16 cellular contexts compared by ENCODE assay signal in genomic region chr2:12613137-12613912, GRCh38.
DNase-seq lines count a peak whose midpoint lies in the region; ATAC-seq, FAIRE-seq and TF ChIP-seq lines count a peak whose summit lies in the region.
"Had no signal": no experiment of that assay in that cellular context is flagged by ENCODE, and none has a peak within 500 bp of the region (broad histone marks: within the 10 kb centered on the region; RNA-seq: fewer than 3 reads in every experiment).

No MANE protein-coding gene starts in this region.

- H3K27me3 Mint-ChIP-seq in naive B cell = peaks cover 0 to 5% (median 0%) of the 10 kb centered on the region in 3 donors
- H3K27me3 Mint-ChIP-seq: CD4-positive, CD25-positive, alpha-beta regulatory T cell had no signal

- no peaks in the 10 kb centered on the region for H3K9me3 ChIP-seq in Karpas-422 (ENCODE audit: low read length)
- no peaks in the 10 kb centered on the region for H3K9me3 ChIP-seq in GM12878 (replicated peaks; ENCODE audit: control insufficient read depth, insufficient read depth, low read length)
- H3K9me3 ChIP-seq in right lobe of liver = no peaks in the 10 kb centered on the region
- H3K9me3 ChIP-seq: Peyer's patch had no signal

- H3K27ac ChIP-seq in Karpas-422 (ENCODE audit: low read length) = no peak overlapping the region
- H3K27ac ChIP-seq in GM12878 (ENCODE audit: control insufficient read depth, insufficient read depth) = no peak overlapping the region
- no peak overlapping the region for H3K27ac ChIP-seq in right lobe of liver
- H3K27ac ChIP-seq: Peyer's patch had no signal

- TF ChIP-seq CTCF in GM12865 (IDR thresholded peaks at IDR 0.05; ENCODE audit: insufficient read depth, low read depth, low read length, missing control alignments) (no peak), GM12878 (IDR thresholded peaks at IDR 0.05 in 2 of 3, conservative IDR thresholded peaks at IDR 0.05 in 1 of 3; ENCODE audit: control insufficient read depth in 2 of 3, extremely low read depth in 1 of 3, insufficient read depth in 1 of 3, low read depth in 3 of 3, low read length in 3 of 3) (no peak), right lobe of liver (IDR thresholded peaks at IDR 0.05) (no peak)

- RAD21 ChIA-PET in GM12878 (lab: Charles Lee; ENCODE audit: unreplicated experiment) = interaction anchor here (1.2 to 2.0 kb wide), 3 partner anchors 10 to 613 kb away, joined by 3 to 6 read pairs (median 3); partner anchors contain the start of gene TRIB2

- peaks cover 0 to 10% of the 10 kb centered on the region in 2 donors for H3K36me3 Mint-ChIP-seq in naive B cell

- POLR2A ChIA-PET in GM12878 (lab: Charles Lee) = no interaction called here

- H3K36me3 ChIP-seq in Karpas-422 (ENCODE audit: insufficient read depth, low read length) (no peaks in the 10 kb centered on the region), GM12878 (ENCODE audit: control insufficient read depth in 2 of 2, insufficient read depth in 2 of 2, low read length in 1 of 2) (no peaks in the 10 kb centered on the region), right lobe of liver (no peaks in the 10 kb centered on the region)
- H3K36me3 ChIP-seq: Peyer's patch had no signal

- H4K20me1 ChIP-seq in Karpas-422 (ENCODE audit: insufficient read depth, low read depth, low read length) (no peaks in the 10 kb centered on the region), GM12878 (ENCODE audit: control insufficient read depth, insufficient read depth) (no peaks in the 10 kb centered on the region)

- peak; percentile 78 for ATAC-seq in GM12878
- peak; percentile 84 to 87 for ATAC-seq in naive B cell (ENCODE audit: low read depth in 2 of 2)
- no peak for ATAC-seq in right lobe of liver
- no peak for ATAC-seq in GM21367 (IDR thresholded peaks at IDR 0.05; ENCODE audit: unreplicated experiment)
- ATAC-seq: activated CD8-positive, alpha-beta T cell treated with anti-CD3 and anti-CD28 coated beads, Interleukin-2, amount 10 ng/mL, durations not matched to agents 7 days and 5 days had no signal

- H3K4me2 ChIP-seq in Karpas-422 (ENCODE audit: low read depth, low read length, poor library complexity, severe bottlenecking) (no peak overlapping the region), GM12878 (ENCODE audit: control insufficient read depth, insufficient read depth) (no peak overlapping the region)

- H3K4me3 ChIP-seq in GM12865 (ENCODE audit: low read depth, low read length) = no peak overlapping the region
- no peak overlapping the region for H3K4me3 ChIP-seq in Karpas-422 (ENCODE audit: low read length)
- no peak overlapping the region for H3K4me3 ChIP-seq in GM12878
- H3K4me3 ChIP-seq in right lobe of liver = no peak overlapping the region
- H3K4me3 ChIP-seq: Peyer's patch had no signal

- no peaks in the 10 kb centered on the region for H3K79me2 ChIP-seq in Karpas-422 (ENCODE audit: low read length)
- H3K79me2 ChIP-seq in GM12878 (ENCODE audit: control insufficient read depth, insufficient read depth, low read length) = no peaks in the 10 kb centered on the region

- H3K4me1 Mint-ChIP-seq in naive B cell = peaks cover 33 to 53% (median 41%) of the 10 kb centered on the region in 3 donors

- H2AFZ ChIP-seq in Karpas-422 (ENCODE audit: low read length) (no peak overlapping the region), GM12878 (ENCODE audit: control insufficient read depth, low read depth, low read length) (no peak overlapping the region)

- H3K9me2 ChIP-seq in Karpas-422 (replicated peaks; ENCODE audit: insufficient read depth, low read length) = no peaks in the 10 kb centered on the region

- H3K27me3 ChIP-seq in Karpas-422 (ENCODE audit: low read length) = no peaks in the 10 kb centered on the region
- H3K27me3 ChIP-seq in GM12878 (replicated peaks in 1 of 2; ENCODE audit: control insufficient read depth in 2 of 2, insufficient read depth in 2 of 2, low read length in 1 of 2) = no peaks in the 10 kb centered on the region
- no peaks in the 10 kb centered on the region for H3K27me3 ChIP-seq in right lobe of liver
- H3K27me3 ChIP-seq: Peyer's patch had no signal

- H3K27ac Mint-ChIP-seq in naive B cell = peak overlapping the region in 5 of 6 donors; percentile 86 to 98 (median 92)
- H3K27ac Mint-ChIP-seq: activated CD8-positive, alpha-beta T cell treated with anti-CD3 and anti-CD28 coated beads, Interleukin-2, amount 10 ng/mL, durations not matched to agents 7 days and 5 days; T-helper 2 cell treated with Interferon-gamma antibody and Interleukin-4, amounts not matched to agents 5 μg/mL and 100 μg/mL, for 36 hours had no signal

- no peak for TF ChIP-seq EP300 in GM12878 (IDR thresholded peaks at IDR 0.05; ENCODE audit: borderline replicate concordance in 1 of 2, control insufficient read depth in 1 of 2, low read depth in 2 of 2, low read length in 2 of 2)

- no peak for TF ChIP-seq POLR2A in GM12878 (IDR thresholded peaks at IDR 0.05; ENCODE audit: low read depth, low read length)
- no peak for TF ChIP-seq POLR2A in right lobe of liver (IDR thresholded peaks at IDR 0.05)
- TF ChIP-seq POLR2A in H54 (IDR thresholded peaks at IDR 0.05; ENCODE audit: low read depth, low read length) = no peak

- H3K4me1 ChIP-seq in Karpas-422 (ENCODE audit: low read length) (peaks cover 9% of the 10 kb centered on the region), GM12878 (ENCODE audit: control insufficient read depth, insufficient read depth, low read length) (no peaks in the 10 kb centered on the region), right lobe of liver (no peaks in the 10 kb centered on the region)
- H3K4me1 ChIP-seq: Peyer's patch had no signal

- in situ Hi-C loops in GM12878 (cut with MboI) = no loop called here

- FAIRE-seq in GM12878 (lab: Jason Lieb, UNC) (no peak), H54 (lab: Jason Lieb, UNC) (no peak)

- no peak overlapping the region for H3K9ac ChIP-seq in Karpas-422 (ENCODE audit: low read length)
- H3K9ac ChIP-seq in GM12878 (ENCODE audit: control insufficient read depth, insufficient read depth, low read length) = no peak overlapping the region

- TF ChIP-seq RAD21 in GM12878 (IDR thresholded peaks at IDR 0.05; ENCODE audit: insufficient read depth, low read depth, low read length) = no peak

- no TSS peak for BruUV-seq in GM12878 (replicated peaks; lab: Mats Ljungman, UMichigan)

- SMC1A ChIA-PET in GM12878 (lab: Charles Lee; ENCODE audit: uncharacterized antibody, unreplicated experiment) = interaction anchor here (0.5 to 1.6 kb wide), 9 partner anchors 11 to 749 kb away, joined by 3 to 5 read pairs (median 3); no protein-coding TSS in a partner anchor

- CTCF ChIA-PET in GM12878 (lab: Yijun Ruan, JAX) = interaction anchor here (0.8 to 1.2 kb wide), 2 partner anchors 27 to 103 kb away, joined by 3 read pairs; partner anchors contain the start of gene TRIB2

- peaks cover 0 to 7% (median 5%) of the 10 kb centered on the region in 7 donors for H3K9me3 Mint-ChIP-seq in naive B cell
- H3K9me3 Mint-ChIP-seq: T-helper 2 cell treated with Interferon-gamma antibody and Interleukin-4, amounts not matched to agents 5 μg/mL and 100 μg/mL, for 36 hours had no signal

- H3K4me3 Mint-ChIP-seq in naive B cell = peak overlapping the region in 7 of 8 donors; percentile 11 to 84 (median 74)
- H3K4me3 Mint-ChIP-seq: activated CD8-positive, alpha-beta T cell treated with anti-CD3 and anti-CD28 coated beads, Interleukin-2, amount 10 ng/mL, durations not matched to agents 7 days and 5 days; CD4-positive, CD25-positive, alpha-beta regulatory T cell; T-helper 2 cell treated with Interferon-gamma antibody and Interleukin-4, amounts not matched to agents 5 μg/mL and 100 μg/mL, for 36 hours had no signal

- intact Hi-C loops in GM12878 (cut with micrococcal nuclease; ENCODE audit: unreplicated experiment) (no loop called here), right lobe of liver (cut with DNase I) (no loop called here)

- peak; percentile 34 for DNase-seq in GM12865 (ENCODE audit: low read depth)
- peak; percentile 38 for DNase-seq in Karpas-422
- no peak for DNase-seq in GM12878 (ENCODE audit: low read depth, low spot score)
- DNase-seq in naive B cell = peak; percentile 20
- no peak for DNase-seq in right lobe of liver
- DNase-seq in NCI-H2081 (lab: John Stamatoyannopoulos, UW) = no peak
- DNase-seq in H54 (ENCODE audit: insufficient read length, low spot score) = no peak
- DNase-seq: activated CD8-positive, alpha-beta T cell treated with anti-CD3 and anti-CD28 coated beads, Interleukin-2, amount 10 ng/mL, durations not matched to agents 7 days and 5 days; activated naive CD4-positive, alpha-beta T cell; CD4-positive, CD25-positive, alpha-beta regulatory T cell; cerebellar nuclear complex; NCI-H2029; Peyer's patch; substantia nigra had no signal

- WGBS in GM12878 (ENCODE audit: insufficient coverage, insufficient replicate concordance, low lambda C conversion rate, missing lambda C conversion rate) = 50% methylated on average over 8 of the region's 8 CpGs
- WGBS in right lobe of liver (ENCODE audit: insufficient coverage, low coverage, low lambda C conversion rate, missing lambda C conversion rate) = 63% methylated on average over 7 of the region's 8 CpGs

TF ChIP-seq in GM12878, 131 proteins besides CTCF, POLR2A, EP300 and RAD21 (continues in another document):
- TF ChIP-seq HDAC6 (IDR thresholded peaks at IDR 0.05; ENCODE audit: unreplicated experiment) (no peak), CBX5 (IDR thresholded peaks at IDR 0.05; ENCODE audit: low read depth) (no peak), WRNIP1 (IDR thresholded peaks at IDR 0.05; ENCODE audit: borderline replicate concordance, low read depth, low read length) (no peak), ATF3 (IDR thresholded peaks at IDR 0.05; ENCODE audit: borderline replicate concordance, extremely low read depth, low read depth, low read length) (no peak), MEF2A (IDR thresholded peaks at IDR 0.05; ENCODE audit: insufficient read depth, low read depth, low read length) (no peak), MAX (IDR thresholded peaks at IDR 0.05; ENCODE audit: low read depth, low read length) (no peak), KLF5 (IDR thresholded peaks at IDR 0.05; ENCODE audit: partially characterized antibody) (no peak)

Comparison
In these comparisons a context has a peak if more than half of its experiments do, and no peak if none do; other contexts are left out.
1. DNase-seq: peak in GM12865 (single experiment), Karpas-422 (single experiment) and naive B cell (single experiment); none in GM12878 (single experiment), right lobe of liver (0 of 3), NCI-H2081 (0 of 2) and H54 (single experiment).
2. ATAC-seq: peak in GM12878 (single experiment) and naive B cell (2 of 2); none in right lobe of liver (0 of 4) and GM21367 (single experiment).